ENCODE assay signal across 11 cellular contexts in genomic region chr9:13665418-13666066, GRCh38.
DNase-seq lines count a peak whose midpoint lies in the region; ATAC-seq, FAIRE-seq and TF ChIP-seq lines count a peak whose summit lies in the region.
"Had no signal": no experiment of that assay in that cellular context is flagged by ENCODE, and none has a peak within 500 bp of the region (broad histone marks: within the 10 kb centered on the region; RNA-seq: fewer than 3 reads in every experiment).

No MANE protein-coding gene starts in this region.

- no peaks in the 10 kb centered on the region for H3K9me1 ChIP-seq in K562 (ENCODE audit: control insufficient read depth, insufficient read depth, low read length)

- DNase-seq in M059J (ENCODE audit: low read depth) (peak; percentile 91), K562 (ENCODE audit: extremely low read depth in 1 of 4, low spot score in 3 of 4) (peak in 2 of 4 experiments; percentile 4 to 5), osteoblast (ENCODE audit: insufficient read length, low spot score, missing footprints) (no peak), urothelium cell line (ENCODE audit: low spot score) (no peak), HUDEP-2 (lab: John Stamatoyannopoulos, UW; ENCODE audit: unreplicated experiment in 76 of 76) (no peak)
- no peak for DNase-seq in stimulated activated naive CD4-positive, alpha-beta T cell (lab: John Stamatoyannopoulos, UW)
- DNase-seq: DMS79 treated with DMSO at 0.1 percent for 48 hours, NCI-H510A treated with DMSO at 0.1 percent for 48 hours had no signal

- WGBS in K562 (ENCODE audit: insufficient coverage, low coverage, missing lambda C conversion rate): 3% methylated on average over 4 of the region's 4 CpGs

- intact Hi-C loops in K562 (cut with micrococcal nuclease): no loop called here

- H3K27ac ChIP-seq in K562 (ENCODE audit: extremely low read depth, low read depth, low read length): no peak overlapping the region
- H3K27ac ChIP-seq in osteoblast (ENCODE audit: low read depth, low read length): no peak overlapping the region

- H3K9ac ChIP-seq in K562 (ENCODE audit: insufficient read depth in 1 of 2, low read depth in 2 of 2, low read length in 2 of 2): no peak overlapping the region

- CTCF ChIA-PET in K562 (lab: Yijun Ruan, JAX; ENCODE audit: low intra/inter-chr PET ratio): no interaction called here

- no peaks in the 10 kb centered on the region for H3K9me3 ChIP-seq in K562 (replicated peaks; ENCODE audit: control insufficient read depth, insufficient read depth, low read depth, low read length)
- no peaks in the 10 kb centered on the region for H3K9me3 ChIP-seq in osteoblast (ENCODE audit: low read depth, low read length)

- no peaks in the 10 kb centered on the region for H3K79me2 ChIP-seq in K562 (ENCODE audit: control insufficient read depth, insufficient read depth, low read length)
- H3K79me2 ChIP-seq in osteoblast (ENCODE audit: insufficient read depth, low read length): no peaks in the 10 kb centered on the region

- no peaks in the 10 kb centered on the region for H3K4me1 ChIP-seq in K562 (replicated peaks in 1 of 2; ENCODE audit: control insufficient read depth in 2 of 2, insufficient read depth in 2 of 2, low read length in 2 of 2)
- no peaks in the 10 kb centered on the region for H3K4me1 ChIP-seq in osteoblast (ENCODE audit: insufficient read depth, low read length)

- ATAC-seq in GM18867 (IDR thresholded peaks at IDR 0.05; ENCODE audit: unreplicated experiment) (peak; percentile 63), K562 (peak; percentile 75), HG02588 (IDR thresholded peaks at IDR 0.05; ENCODE audit: unreplicated experiment) (no peak)

- in situ Hi-C loops in K562 (cut with MboI): no loop called here

- TF ChIP-seq CTCF in K562 (IDR thresholded peaks at IDR 0.05 in 2 of 3, conservative IDR thresholded peaks at IDR 0.05 in 1 of 3; ENCODE audit: insufficient read depth in 2 of 3, low read depth in 1 of 3, low read length in 3 of 3) (no peak), osteoblast (IDR thresholded peaks at IDR 0.05; ENCODE audit: extremely low read depth, low read depth, low read length) (no peak)

- FAIRE-seq in K562 (lab: Jason Lieb, UNC) (no peak), urothelium cell line (lab: Jason Lieb, UNC) (no peak)
- FAIRE-seq: colon had no signal

- H3K27me3 ChIP-seq in K562 (ENCODE audit: control insufficient read depth in 2 of 2, insufficient read depth in 2 of 2, low read length in 2 of 2) (no peaks in the 10 kb centered on the region), osteoblast (ENCODE audit: insufficient read depth, low read length) (no peaks in the 10 kb centered on the region)

- POLR2A ChIA-PET in K562 (lab: Yijun Ruan, JAX): interaction anchor here (0.7 kb wide), 1 partner anchor 14 kb away, joined by 3 read pairs; no protein-coding TSS in a partner anchor

- H2AFZ ChIP-seq in K562 (ENCODE audit: low read depth, low read length): peak overlapping the region; percentile 85; the same call in 1 of the 2 replicates
- H2AFZ ChIP-seq in osteoblast (ENCODE audit: low read length): peak overlapping the region; percentile 80

- TF ChIP-seq EP300 in K562 (IDR thresholded peaks at IDR 0.05; ENCODE audit: low read length): no peak

- H3K4me3 ChIP-seq in K562: peak overlapping the region; percentile 19; the same call in 1 of the 2 replicates
- H3K4me3 ChIP-seq in osteoblast (ENCODE audit: insufficient read depth, low read length): peak overlapping the region; percentile 8

- no TSS peak for BruUV-seq in K562 (replicated peaks; lab: Mats Ljungman, UMichigan)

- H3K4me2 ChIP-seq in K562 (ENCODE audit: insufficient read depth, low read length) (peak overlapping the region; percentile 58), osteoblast (ENCODE audit: insufficient read depth, low read length) (peak overlapping the region; percentile 18)

- no peaks in the 10 kb centered on the region for H3K36me3 ChIP-seq in K562 (ENCODE audit: control insufficient read depth, insufficient read depth, low read length)
- H3K36me3 ChIP-seq in osteoblast (ENCODE audit: insufficient read depth, low read length): no peaks in the 10 kb centered on the region

- TF ChIP-seq POLR2A in K562 (conservative IDR thresholded peaks at IDR 0.05): no peak

- H4K20me1 ChIP-seq in K562 (replicated peaks; ENCODE audit: control insufficient read depth, insufficient read depth, low read length): no peaks in the 10 kb centered on the region
- H4K20me1 ChIP-seq in osteoblast (ENCODE audit: insufficient read depth, low read length): no peaks in the 10 kb centered on the region

- TF ChIP-seq RAD21 in K562 (CRISPR knock-in tag; conservative IDR thresholded peaks at IDR 0.05 in 1 of 2, IDR thresholded peaks at IDR 0.05 in 1 of 2): no peak

TF ChIP-seq in K562, 482 proteins besides CTCF, POLR2A, EP300 and RAD21 (continues in another document):
- TF ChIP-seq PATZ1 (CRISPR knock-in tag; IDR thresholded peaks at IDR 0.05; ENCODE audit: borderline replicate concordance) (no peak), ZNF778 (CRISPR knock-in tag; IDR thresholded peaks at IDR 0.05) (no peak), HMGN3 (IDR thresholded peaks at IDR 0.05; ENCODE audit: borderline replicate concordance, extremely low read depth, insufficient read length, low read depth, low read length) (no peak), SMARCB1 (IDR thresholded peaks at IDR 0.05; ENCODE audit: insufficient read length, low read depth) (no peak), ZNF407 (IDR thresholded peaks at IDR 0.05; ENCODE audit: low read depth) (no peak), RBM34 (IDR thresholded peaks at IDR 0.05; ENCODE audit: borderline replicate concordance, insufficient read depth, low read length) (no peak), MCM5 (IDR thresholded peaks at IDR 0.05; ENCODE audit: low read depth) (no peak), RCOR1 (IDR thresholded peaks at IDR 0.05; ENCODE audit: borderline replicate concordance in 1 of 2, low read depth in 2 of 2, low read length in 2 of 2) (no peak)
